In genomic region chr11:120372296-120372695, GRCh38 we compare ENCODE assay signal across 22 cellular contexts. TPM values are rescaled to one million over a fixed set of nuclear protein-coding genes. Genes with fewer than 3 reads are reported as not detected.
DNase-seq lines count a peak whose midpoint lies in the region; ATAC-seq, FAIRE-seq and TF ChIP-seq lines count a peak whose summit lies in the region.
"Had no signal": no experiment of that assay in that cellular context is flagged by ENCODE, and none has a peak within 500 bp of the region (broad histone marks: within the 10 kb centered on the region; RNA-seq: fewer than 3 reads in every experiment).

No MANE protein-coding gene starts in this region.

- peak overlapping the region; percentile 16 for H3K27ac Mint-ChIP-seq in T-helper 17 cell
- H3K27ac Mint-ChIP-seq: CD8-positive, alpha-beta T cell; HFFc6 had no signal

- H3K36me3 Mint-ChIP-seq in T-helper 17 cell (ENCODE audit: low read depth): peaks cover 2% of the 10 kb centered on the region
- H3K36me3 Mint-ChIP-seq: CD8-positive, alpha-beta T cell had no signal

- FAIRE-seq in A549 (lab: Jason Lieb, UNC): no peak
- FAIRE-seq: GM12892, GM18507, H54 had no signal

- TF ChIP-seq CTCF in A549 (IDR thresholded peaks at IDR 0.05): no peak
- TF ChIP-seq CTCF in liver (IDR thresholded peaks at IDR 0.05; ENCODE audit: low read depth, low read length, missing input control): no peak

- TF ChIP-seq RAD21 in A549 (conservative IDR thresholded peaks at IDR 0.05 in 1 of 2, IDR thresholded peaks at IDR 0.05 in 1 of 2) (no peak), liver (IDR thresholded peaks at IDR 0.05) (no peak)

- H3K4me1 ChIP-seq in A549: peaks cover 28% of the 10 kb centered on the region
- peaks cover 4 to 19% (median 11%) of the 10 kb centered on the region in 4 donors for H3K4me1 ChIP-seq in liver (ENCODE audit: control insufficient read depth in 4 of 4, insufficient read depth in 4 of 4, low read length in 3 of 4)
- H3K4me1 ChIP-seq in skeletal muscle tissue (ENCODE audit: control insufficient read depth in 3 of 3, insufficient read depth in 3 of 3, low read length in 3 of 3): peaks cover 0 to 7% (median 7%) of the 10 kb centered on the region in 3 donors
- H3K4me1 ChIP-seq: SJSA1 had no signal

- H3K9me3 ChIP-seq in A549 (no peaks in the 10 kb centered on the region), T-helper 17 cell (ENCODE audit: control insufficient read depth, low read length, poor library complexity, severe bottlenecking) (no peaks in the 10 kb centered on the region), liver (ENCODE audit: control insufficient read depth in 4 of 4, low read length in 3 of 4) (no peaks in the 10 kb centered on the region), skeletal muscle tissue (ENCODE audit: control insufficient read depth in 3 of 3, low read length in 3 of 3) (no peaks in the 10 kb centered on the region)
- H3K9me3 ChIP-seq: SJSA1 had no signal

- H3K4me3 ChIP-seq in A549 (no peak overlapping the region), liver (ENCODE audit: low read depth in 1 of 3, low read length in 3 of 3) (no peak overlapping the region), skeletal muscle tissue (ENCODE audit: low read length in 3 of 3) (no peak overlapping the region)
- H3K4me3 ChIP-seq: BLaER1 treated with 17β-estradiol and CSF1 and Interleukin-3, amounts not matched to agents 10 nM and 100 nM; SJSA1 had no signal

- POLR2A ChIA-PET in A549 (lab: Yijun Ruan, JAX): interaction anchor here (1.2 kb wide), 1 partner anchor 36 kb away, joined by 4 read pairs; the partner anchor contains the start of gene ARHGEF12

- H3K36me3 ChIP-seq in liver (ENCODE audit: control insufficient read depth in 4 of 4, insufficient read depth in 3 of 4, low read depth in 1 of 4, low read length in 3 of 4) (no peaks in the 10 kb centered on the region), skeletal muscle tissue (ENCODE audit: control insufficient read depth in 3 of 3, insufficient read depth in 3 of 3, low read length in 3 of 3) (no peaks in the 10 kb centered on the region)
- H3K36me3 ChIP-seq: SJSA1 had no signal

- no peak overlapping the region for H3K4me3 Mint-ChIP-seq in T-helper 17 cell
- H3K4me3 Mint-ChIP-seq: CD8-positive, alpha-beta T cell; HFFc6 had no signal

- peaks cover 2% of the 10 kb centered on the region for H3K4me1 Mint-ChIP-seq in T-helper 17 cell

- H3K9ac ChIP-seq in liver (ENCODE audit: low read depth in 1 of 2, low read length in 2 of 2) (no peak overlapping the region), skeletal muscle tissue (ENCODE audit: low read depth in 1 of 3, low read length in 3 of 3) (no peak overlapping the region)
- H3K9ac ChIP-seq: BLaER1 treated with 17β-estradiol and CSF1 and Interleukin-3, amounts not matched to agents 10 nM and 100 nM had no signal

- no peaks in the 10 kb centered on the region for H3K27me3 Mint-ChIP-seq in T-helper 17 cell

- TF ChIP-seq EP300 in A549 (IDR thresholded peaks at IDR 0.05): no peak

- CTCF ChIA-PET in A549 (lab: Yijun Ruan, JAX): no interaction called here

- H3K27me3 ChIP-seq in liver (ENCODE audit: control insufficient read depth in 4 of 4, insufficient read depth in 4 of 4, low read length in 3 of 4) (no peaks in the 10 kb centered on the region), skeletal muscle tissue (ENCODE audit: control insufficient read depth in 3 of 3, insufficient read depth in 3 of 3, low read length in 3 of 3) (no peaks in the 10 kb centered on the region)
- H3K27me3 ChIP-seq: SJSA1 had no signal

- DNase-seq in A549 (ENCODE audit: low read depth in 1 of 2, low spot score in 1 of 2) (no peak), T-helper 17 cell (no peak), GF-D8 (lab: John Stamatoyannopoulos, UW) (no peak)
- DNase-seq: Calu3; CD8-positive, alpha-beta T cell; HFFc6; Karpas-422; NCI-H1048; NCI-H1436 treated with DMSO at 0.1 percent for 48 hours; NCI-H2029; NCI-H2171; NCI-H69 had no signal

- peak overlapping the region; percentile 22; the same call in 1 of the 3 replicates for H3K4me2 ChIP-seq in A549

- no peak for TF ChIP-seq POLR2A in A549 (IDR thresholded peaks at IDR 0.05; ENCODE audit: low read length)

- H3K27ac ChIP-seq in A549 (no peak overlapping the region), liver (ENCODE audit: low read depth in 1 of 2, low read length in 2 of 2) (no peak overlapping the region), skeletal muscle tissue (ENCODE audit: low read depth, low read length) (peak overlapping the region; percentile 2)
- H3K27ac ChIP-seq: BLaER1 treated with 17β-estradiol and CSF1 and Interleukin-3, amounts not matched to agents 10 nM and 100 nM; SJSA1 had no signal

- ATAC-seq in A549 (no peak), T-helper 17 cell (no peak), GM19328 (IDR thresholded peaks at IDR 0.05; ENCODE audit: unreplicated experiment) (no peak), GM18517 (IDR thresholded peaks at IDR 0.05; ENCODE audit: unreplicated experiment) (no peak)
- ATAC-seq: CD8-positive, alpha-beta T cell; Panc1 had no signal

TF ChIP-seq in A549, 52 proteins besides CTCF, POLR2A, EP300 and RAD21 (continues in another document):
- TF ChIP-seq MAX (IDR thresholded peaks at IDR 0.05) (no peak), E2F6 (IDR thresholded peaks at IDR 0.05; ENCODE audit: borderline replicate concordance, low read depth) (no peak), USF2 (IDR thresholded peaks at IDR 0.05) (no peak), ZC3H11A (IDR thresholded peaks at IDR 0.05) (no peak), PHF8 (IDR thresholded peaks at IDR 0.05; ENCODE audit: borderline replicate concordance, low read depth) (no peak), HOXB5 (CRISPR knock-in tag; IDR thresholded peaks at IDR 0.05) (no peak), EHMT2 (IDR thresholded peaks at IDR 0.05; ENCODE audit: low read depth) (no peak), HOXA7 (CRISPR knock-in tag; IDR thresholded peaks at IDR 0.05) (no peak), CBX8 (IDR thresholded peaks at IDR 0.05) (no peak)

TF ChIP-seq in liver, 16 proteins besides CTCF, POLR2A, EP300 and RAD21:
- TF ChIP-seq HNF4A (conservative IDR thresholded peaks at IDR 0.05): peak; percentile 46 to 60
- TF ChIP-seq SP1 (IDR thresholded peaks at IDR 0.05): no peak

RNA-seq across cellular contexts. Expression of gene ARHGEF12, which starts 36.1 kb away (rescaled TPM):
- polyA plus RNA-seq in A549 (2011; rRNA removed): 27.2 and 31.5 TPM in 2 replicates
- polyA plus RNA-seq in A549 (2012; cell fraction: cytosol; rRNA removed): 4.0 and 4.9 TPM in 2 replicates
- polyA plus RNA-seq in A549 (2012; cell fraction: nucleus; rRNA removed): 2.7 and 4.8 TPM in 2 replicates
- 16.4 to 18.0 TPM (median 16.7 TPM) in 3 replicates for polyA plus RNA-seq in A549 (2017; fragmentation: RNase III; extraction: RNeasy Plus Mini Kit Qiagen cat#74134 plus additional on column Dnase treatment)
- 48.9 and 49.8 TPM in 2 replicates for polyA minus RNA-seq in A549 (2011; rRNA and poly(A)+ RNA removed)
- total RNA-seq in T-helper 17 cell: 10 to 100 TPM; 12.9 to 31.3 TPM
- 100 to 1,000 TPM in 1 of 2 donors, 10 to 100 TPM in 1; 78.6 to 169 TPM for total RNA-seq in liver
- 10 to 100 TPM; 28.0 to 29.2 TPM for polyA plus RNA-seq in liver
- 59.5 TPM for total RNA-seq in skeletal muscle tissue

RNA-seq across cellular contexts. Expression of gene TLCD5, which starts 47.2 kb away (rescaled TPM):
- polyA plus RNA-seq in A549 (2011; rRNA removed) (12.9 TPM in 2 replicates), A549 (2017; fragmentation: RNase III; extraction: RNeasy Plus Mini Kit Qiagen cat#74134 plus additional on column Dnase treatment) (5.8 to 6.1 TPM (median 6.0 TPM) in 3 replicates), liver (under 1 TPM; 0.31 to 0.86 TPM)
- polyA plus RNA-seq in A549 (2012; cell fraction: cytosol; rRNA removed): 5.0 and 5.3 TPM in 2 replicates
- 3.8 and 8.8 TPM in 2 replicates for polyA plus RNA-seq in A549 (2012; cell fraction: nucleus; rRNA removed)
- polyA minus RNA-seq in A549 (2011; rRNA and poly(A)+ RNA removed): 9.5 and 10.1 TPM in 2 replicates
- total RNA-seq in T-helper 17 cell (under 1 TPM; 0.10 to 0.32 TPM), liver (1 to 10 TPM in 1 of 2 donors, under 1 TPM in 1; 0.50 to 1.2 TPM), skeletal muscle tissue (5.2 TPM)
